Comparison of ENCODE assay signal across 22 cellular contexts in genomic region chr1:37965301-37965700, GRCh38.
"Had no signal": no experiment of that assay in that cellular context is flagged by ENCODE, and none has a peak within 500 bp of the region (broad histone marks: within the 10 kb centered on the region; RNA-seq: fewer than 3 reads in every experiment).

No MANE protein-coding gene starts in this region.

- H3K9me3 Mint-ChIP-seq: mesothelial cell of epicardium; naive B cell; naive thymus-derived CD8-positive, alpha-beta T cell had no signal

- H3K27me3 Mint-ChIP-seq: naive B cell; naive thymus-derived CD8-positive, alpha-beta T cell had no signal

- H3K4me3 ChIP-seq: coronary artery, dorsolateral prefrontal cortex, esophagus muscularis mucosa, gastroesophageal sphincter, heart right ventricle, left lung, lower lobe of right lung, mucosa of descending colon had no signal

- H3K4me1 Mint-ChIP-seq: mesothelial cell of epicardium, naive B cell had no signal

- H3K27me3 ChIP-seq: dorsolateral prefrontal cortex, esophagus muscularis mucosa, foreskin keratinocyte, gastroesophageal sphincter, heart right ventricle, left lung had no signal

- DNase-seq: dermis blood vessel endothelial cell; dorsolateral prefrontal cortex; effector CD4-positive, alpha-beta T cell; effector memory CD4-positive, alpha-beta T cell; erythroblast; head of caudate nucleus; heart right ventricle; hippocampal formation; left cardiac atrium; left lung; left ventricle myocardium superior; lower lobe of right lung; mesenchymal stem cell; mucosa of descending colon; naive B cell; naive thymus-derived CD8-positive, alpha-beta T cell had no signal

- ATAC-seq: foreskin keratinocyte; gastroesophageal sphincter; heart right ventricle; left cardiac atrium; left lung; left ventricle myocardium superior; lower lobe of right lung; mucosa of descending colon; naive thymus-derived CD8-positive, alpha-beta T cell had no signal

- H3K4me3 Mint-ChIP-seq: mesothelial cell of epicardium, naive B cell had no signal

- H3K9me3 ChIP-seq: esophagus muscularis mucosa, gastroesophageal sphincter, heart right ventricle, left lung, lower lobe of right lung, mucosa of descending colon had no signal

- H3K4me1 ChIP-seq: foreskin keratinocyte, gastroesophageal sphincter, heart right ventricle, left lung, lower lobe of right lung had no signal

- H3K27ac Mint-ChIP-seq: mesothelial cell of epicardium had no signal

- H3K27ac ChIP-seq: coronary artery, dorsolateral prefrontal cortex, epithelial cell of prostate, esophagus muscularis mucosa, foreskin keratinocyte, gastroesophageal sphincter, heart right ventricle, left lung, lower lobe of right lung had no signal
